Comparison of ENCODE assay signal across 1 cellular context in genomic region chr3:127366383-127366782, GRCh38.
TF ChIP-seq lines count a peak whose summit lies in the region.

No MANE protein-coding gene starts in this region.

TF ChIP-seq in GM12878, 131 proteins besides CTCF, POLR2A, EP300 and RAD21 (continued from another document):
- no peak for TF ChIP-seq MAX (IDR thresholded peaks at IDR 0.05; ENCODE audit: low read depth, low read length)
- no peak for TF ChIP-seq HCFC1 (IDR thresholded peaks at IDR 0.05; ENCODE audit: low read length)
